Comparison of ENCODE assay signal across 9 cellular contexts in the genomic region with DNA sequence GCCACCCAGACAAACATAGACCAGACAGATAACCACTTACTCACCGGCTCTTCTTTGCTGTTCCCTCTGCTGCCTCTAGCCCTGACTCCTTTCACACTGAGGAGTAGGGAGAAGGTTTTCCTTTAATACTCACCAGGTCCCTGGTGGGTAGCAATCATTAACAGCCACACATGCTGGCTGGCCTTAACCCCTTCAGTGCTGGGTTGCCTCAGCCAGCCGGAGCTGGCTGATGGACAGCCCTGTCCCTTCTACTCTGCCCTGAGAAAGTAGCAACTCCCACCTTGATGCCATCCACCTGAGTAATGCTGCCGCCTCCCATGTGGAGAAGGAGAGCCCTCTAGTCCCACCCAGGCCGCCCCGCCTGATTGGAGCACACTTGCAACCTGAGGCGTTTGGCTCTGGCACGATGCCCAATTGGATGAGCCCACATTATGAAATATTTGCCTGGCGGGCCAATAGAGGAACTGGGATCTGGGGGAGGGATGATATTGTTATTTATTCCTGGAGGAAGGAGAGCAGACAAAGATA.
DNase-seq lines count a peak whose midpoint lies in the region; ATAC-seq, FAIRE-seq and TF ChIP-seq lines count a peak whose summit lies in the region.
"Had no signal": no experiment of that assay in that cellular context is flagged by ENCODE, and none has a peak within 500 bp of the region (broad histone marks: within the 10 kb centered on the region; RNA-seq: fewer than 3 reads in every experiment).

No MANE protein-coding gene starts in this region.

- peak in 1 of 2 experiments; percentile 11; a peak in 1 of 5 replicates for TF ChIP-seq RAD21 in A549 (conservative IDR thresholded peaks at IDR 0.05 in 1 of 2, IDR thresholded peaks at IDR 0.05 in 1 of 2)

- H3K36me3 Mint-ChIP-seq in IgD-negative memory B cell: peaks cover 3% of the 10 kb centered on the region
- H3K36me3 Mint-ChIP-seq in activated T-helper 17 cell treated with anti-CD3 and anti-CD28 coated beads, Interleukin-2, amount 50 U/mL, for 72 hours (ENCODE audit: low read depth): no peaks in the 10 kb centered on the region

- peaks cover 11 to 17% (median 14%) of the 10 kb centered on the region in 3 donors for H3K4me1 Mint-ChIP-seq in IgD-negative memory B cell
- H3K4me1 Mint-ChIP-seq in activated T-helper 17 cell treated with anti-CD3 and anti-CD28 coated beads, Interleukin-2, amount 50 U/mL, for 72 hours: peaks cover 18% of the 10 kb centered on the region

- H3K4me3 ChIP-seq in A549: peak overlapping the region; percentile 38

- CTCF ChIA-PET in A549 (lab: Yijun Ruan, JAX): interaction anchor here (0.7 to 39.0 kb wide), 11 partner anchors 13 to 126 kb away, joined by 3 to 840 read pairs (median 3); partner anchors contain the start of gene PLEKHA6

- H3K4me1 ChIP-seq in A549: peaks cover 58% of the 10 kb centered on the region

- TF ChIP-seq POLR2A in A549 (IDR thresholded peaks at IDR 0.05; ENCODE audit: low read length): peak; percentile 51

- peak in 1 of 2 experiments; percentile 17; a peak in 1 of 5 replicates for TF ChIP-seq EP300 in A549 (IDR thresholded peaks at IDR 0.05)

- H3K9me3 ChIP-seq in A549: no peaks in the 10 kb centered on the region

- peak overlapping the region; percentile 71 to 85 for H3K27ac ChIP-seq in A549
- H3K27ac ChIP-seq: parathyroid adenoma had no signal

- no peaks in the 10 kb centered on the region for H3K9me3 Mint-ChIP-seq in IgD-negative memory B cell
- H3K9me3 Mint-ChIP-seq in activated T-helper 17 cell treated with anti-CD3 and anti-CD28 coated beads, Interleukin-2, amount 50 U/mL, for 72 hours: no peaks in the 10 kb centered on the region

- peak overlapping the region; percentile 78 for H3K4me2 ChIP-seq in A549

- FAIRE-seq in A549 (lab: Jason Lieb, UNC): peak; percentile 43

- no peak for TF ChIP-seq CTCF in A549 (IDR thresholded peaks at IDR 0.05)

- peak overlapping the region in 2 of 3 donors; percentile 47 to 49 for H3K27ac Mint-ChIP-seq in IgD-negative memory B cell
- peak overlapping the region; percentile 42 for H3K27ac Mint-ChIP-seq in activated T-helper 17 cell treated with anti-CD3 and anti-CD28 coated beads, Interleukin-2, amount 50 U/mL, for 72 hours

- ATAC-seq in A549 (peak; percentile 93 to 95), GM18498 (IDR thresholded peaks at IDR 0.05; ENCODE audit: unreplicated experiment) (no peak)
- ATAC-seq in activated T-helper 17 cell treated with anti-CD3 and anti-CD28 coated beads, Interleukin-2, amount 50 U/mL, for 72 hours (replicated peaks): no peak

- peak overlapping the region in 2 of 4 donors; percentile 68 to 74 for H3K4me3 Mint-ChIP-seq in IgD-negative memory B cell
- peak overlapping the region; percentile 81 for H3K4me3 Mint-ChIP-seq in activated T-helper 17 cell treated with anti-CD3 and anti-CD28 coated beads, Interleukin-2, amount 50 U/mL, for 72 hours

- WGBS in A549 (ENCODE audit: missing lambda C conversion rate): 2% methylated on average over 8 of the region's 8 CpGs

- H3K27me3 Mint-ChIP-seq in IgD-negative memory B cell: peaks cover 18% of the 10 kb centered on the region
- H3K27me3 Mint-ChIP-seq in activated T-helper 17 cell treated with anti-CD3 and anti-CD28 coated beads, Interleukin-2, amount 50 U/mL, for 72 hours: peaks cover 3% of the 10 kb centered on the region

- POLR2A ChIA-PET in A549 (lab: Yijun Ruan, JAX): interaction anchor here (0.5 to 1.0 kb wide), 2 partner anchors 30 to 372 kb away, joined by 3 to 8 read pairs; no protein-coding TSS in a partner anchor

- peak; percentile 90 to 97 for DNase-seq in A549 (ENCODE audit: low read depth in 1 of 2, low spot score in 1 of 2)
- peak; percentile 99 for DNase-seq in kidney tubule cell (ENCODE audit: low spot score)
- DNase-seq in ureter (ENCODE audit: low spot score): peak; percentile 87
- no peak for DNase-seq in A172 (ENCODE audit: low spot score)
- DNase-seq in 8988T: no peak

TF ChIP-seq in A549, 52 proteins besides CTCF, POLR2A, EP300 and RAD21:
- TF ChIP-seq FOSL2 (IDR thresholded peaks at IDR 0.05) (no peak), FOSL2 (CRISPR knock-in tag; IDR thresholded peaks at IDR 0.05) (peak; percentile 19; the same call in 1 of the 2 replicates), JUN (IDR thresholded peaks at IDR 0.05) (peak in 1 of 2 experiments; percentile 68; a peak in 2 of 5 replicates), CEBPB (IDR thresholded peaks at IDR 0.05) (peak in 1 of 2 experiments; percentile 74; a peak in 2 of 4 replicates), ZNF302 (CRISPR knock-in tag; IDR thresholded peaks at IDR 0.05) (no peak), GATA3 (IDR thresholded peaks at IDR 0.05; ENCODE audit: borderline replicate concordance) (peak; percentile 54; the same call in 1 of the 2 replicates), BCL3 (IDR thresholded peaks at IDR 0.05) (0 out of 3 replicates have a peak, but pooled peaks have one; percentile 58), HDAC2 (IDR thresholded peaks at IDR 0.05) (no peak)
- TF ChIP-seq, protein P1, sequence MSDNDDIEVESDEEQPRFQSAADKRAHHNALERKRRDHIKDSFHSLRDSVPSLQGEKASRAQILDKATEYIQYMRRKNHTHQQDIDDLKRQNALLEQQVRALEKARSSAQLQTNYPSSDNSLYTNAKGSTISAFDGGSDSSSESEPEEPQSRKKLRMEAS (IDR thresholded peaks at IDR 0.05): peak; percentile 84
- TF ChIP-seq, protein P2, sequence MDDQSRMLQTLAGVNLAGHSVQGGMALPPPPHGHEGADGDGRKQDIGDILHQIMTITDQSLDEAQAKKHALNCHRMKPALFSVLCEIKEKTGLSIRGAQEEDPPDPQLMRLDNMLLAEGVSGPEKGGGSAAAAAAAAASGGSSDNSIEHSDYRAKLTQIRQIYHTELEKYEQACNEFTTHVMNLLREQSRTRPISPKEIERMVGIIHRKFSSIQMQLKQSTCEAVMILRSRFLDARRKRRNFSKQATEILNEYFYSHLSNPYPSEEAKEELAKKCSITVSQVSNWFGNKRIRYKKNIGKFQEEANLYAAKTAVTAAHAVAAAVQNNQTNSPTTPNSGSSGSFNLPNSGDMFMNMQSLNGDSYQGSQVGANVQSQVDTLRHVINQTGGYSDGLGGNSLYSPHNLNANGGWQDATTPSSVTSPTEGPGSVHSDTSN (IDR thresholded peaks at IDR 0.05): peak; percentile 76; the same call in 1 of the 2 replicates

Comparison
In these comparisons a context has a peak if more than half of its experiments do, and no peak if none do; other contexts are left out.
1. ATAC-seq: peak in A549 (2 of 2); none in activated T-helper 17 cell treated with anti-CD3 and anti-CD28 coated beads, Interleukin-2, amount 50 U/mL, for 72 hours (single experiment) and GM18498 (single experiment).
2. DNase-seq: peak in A549 (2 of 2), kidney tubule cell (single experiment) and ureter (single experiment); none in A172 (single experiment) and 8988T (single experiment).